In genomic region chr3:108221911-108222812, GRCh38 we compare ENCODE assay signal across 1 cellular context.
A peak's percentile ranks its signal among the peaks of the same experiment; 100 is the strongest.
TF ChIP-seq lines count a peak whose summit lies in the region.

A gene with protein sequence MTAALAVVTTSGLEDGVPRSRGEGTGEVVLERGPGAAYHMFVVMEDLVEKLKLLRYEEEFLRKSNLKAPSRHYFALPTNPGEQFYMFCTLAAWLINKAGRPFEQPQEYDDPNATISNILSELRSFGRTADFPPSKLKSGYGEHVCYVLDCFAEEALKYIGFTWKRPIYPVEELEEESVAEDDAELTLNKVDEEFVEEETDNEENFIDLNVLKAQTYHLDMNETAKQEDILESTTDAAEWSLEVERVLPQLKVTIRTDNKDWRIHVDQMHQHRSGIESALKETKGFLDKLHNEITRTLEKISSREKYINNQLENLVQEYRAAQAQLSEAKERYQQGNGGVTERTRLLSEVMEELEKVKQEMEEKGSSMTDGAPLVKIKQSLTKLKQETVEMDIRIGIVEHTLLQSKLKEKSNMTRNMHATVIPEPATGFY (minus strand): TSS chr3:108222424. CDS start chr3:108222322, 102 bp downstream.

TF ChIP-seq in HepG2, 621 proteins besides CTCF, POLR2A, EP300 and RAD21 (continued from another document and continues in another):
- TF ChIP-seq, protein P1, sequence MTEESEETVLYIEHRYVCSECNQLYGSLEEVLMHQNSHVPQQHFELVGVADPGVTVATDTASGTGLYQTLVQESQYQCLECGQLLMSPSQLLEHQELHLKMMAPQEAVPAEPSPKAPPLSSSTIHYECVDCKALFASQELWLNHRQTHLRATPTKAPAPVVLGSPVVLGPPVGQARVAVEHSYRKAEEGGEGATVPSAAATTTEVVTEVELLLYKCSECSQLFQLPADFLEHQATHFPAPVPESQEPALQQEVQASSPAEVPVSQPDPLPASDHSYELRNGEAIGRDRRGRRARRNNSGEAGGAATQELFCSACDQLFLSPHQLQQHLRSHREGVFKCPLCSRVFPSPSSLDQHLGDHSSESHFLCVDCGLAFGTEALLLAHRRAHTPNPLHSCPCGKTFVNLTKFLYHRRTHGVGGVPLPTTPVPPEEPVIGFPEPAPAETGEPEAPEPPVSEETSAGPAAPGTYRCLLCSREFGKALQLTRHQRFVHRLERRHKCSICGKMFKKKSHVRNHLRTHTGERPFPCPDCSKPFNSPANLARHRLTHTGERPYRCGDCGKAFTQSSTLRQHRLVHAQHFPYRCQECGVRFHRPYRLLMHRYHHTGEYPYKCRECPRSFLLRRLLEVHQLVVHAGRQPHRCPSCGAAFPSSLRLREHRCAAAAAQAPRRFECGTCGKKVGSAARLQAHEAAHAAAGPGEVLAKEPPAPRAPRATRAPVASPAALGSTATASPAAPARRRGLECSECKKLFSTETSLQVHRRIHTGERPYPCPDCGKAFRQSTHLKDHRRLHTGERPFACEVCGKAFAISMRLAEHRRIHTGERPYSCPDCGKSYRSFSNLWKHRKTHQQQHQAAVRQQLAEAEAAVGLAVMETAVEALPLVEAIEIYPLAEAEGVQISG (CRISPR knock-in tag; IDR thresholded peaks at IDR 0.05) = peak; percentile 54; the same call in 1 of the 2 replicates
- TF ChIP-seq MEF2D (CRISPR knock-in tag; IDR thresholded peaks at IDR 0.05) (peak; percentile 42; the same call in 1 of the 2 replicates), HCFC1 (IDR thresholded peaks at IDR 0.05; ENCODE audit: low read depth, low read length) (no peak), PTBP1 (IDR thresholded peaks at IDR 0.05; ENCODE audit: low read depth, low read length, poor library complexity, severe bottlenecking) (no peak), PITX1 (CRISPR knock-in tag; IDR thresholded peaks at IDR 0.05) (0 out of 2 replicates have a peak, but pooled peaks have one; percentile 43), NPAS2 (CRISPR knock-in tag; IDR thresholded peaks at IDR 0.05; ENCODE audit: borderline replicate concordance) (no peak), PCBP1 (IDR thresholded peaks at IDR 0.05; ENCODE audit: borderline replicate concordance, low read depth, low read length) (no peak), JUN (CRISPR knock-in tag; IDR thresholded peaks at IDR 0.05) (0 out of 2 replicates have a peak, but pooled peaks have one; percentile 66), IRF1 (CRISPR knock-in tag; IDR thresholded peaks at IDR 0.05; ENCODE audit: low read depth) (no peak), CAMTA2 (CRISPR knock-in tag; IDR thresholded peaks at IDR 0.05; ENCODE audit: borderline replicate concordance) (no peak), MEIS1 (CRISPR knock-in tag; IDR thresholded peaks at IDR 0.05; ENCODE audit: borderline replicate concordance) (0 out of 2 replicates have a peak, but pooled peaks have one; percentile 22), MAZ (IDR thresholded peaks at IDR 0.05; ENCODE audit: borderline replicate concordance, low read depth, low read length) (no peak; the same call in 1 of the 2 replicates), MAZ (CRISPR knock-in tag; IDR thresholded peaks at IDR 0.05; ENCODE audit: low read depth) (peak; percentile 70; the same call in 1 of the 2 replicates), ZNF891 (CRISPR knock-in tag; IDR thresholded peaks at IDR 0.05) (no peak), LCORL (IDR thresholded peaks at IDR 0.05) (peak; percentile 12; the same call in 1 of the 2 replicates), LCORL (CRISPR knock-in tag; IDR thresholded peaks at IDR 0.05) (0 out of 2 replicates have a peak, but pooled peaks have one; percentile 46), NRL (CRISPR knock-in tag; IDR thresholded peaks at IDR 0.05; ENCODE audit: borderline replicate concordance) (peak; percentile 83; the same call in 1 of the 2 replicates), ZNF777 (CRISPR knock-in tag; IDR thresholded peaks at IDR 0.05) (peak; percentile 84), ZNF800 (CRISPR knock-in tag; IDR thresholded peaks at IDR 0.05) (no peak), NAIF1 (CRISPR knock-in tag; IDR thresholded peaks at IDR 0.05; ENCODE audit: borderline replicate concordance) (no peak), FOSL2 (CRISPR knock-in tag; IDR thresholded peaks at IDR 0.05) (peak; percentile 48; the same call in 1 of the 2 replicates), RNF2 (conservative IDR thresholded peaks at IDR 0.05; ENCODE audit: low read depth) (peak; percentile 84), DZIP1 (CRISPR knock-in tag; IDR thresholded peaks at IDR 0.05) (no peak), ZNF234 (CRISPR knock-in tag; conservative IDR thresholded peaks at IDR 0.05) (no peak), NCOA2 (CRISPR knock-in tag; IDR thresholded peaks at IDR 0.05) (no peak), ZFP91 (CRISPR knock-in tag; IDR thresholded peaks at IDR 0.05; ENCODE audit: borderline replicate concordance) (no peak), ZNF12 (CRISPR knock-in tag; IDR thresholded peaks at IDR 0.05) (no peak), RARG (CRISPR knock-in tag; IDR thresholded peaks at IDR 0.05; ENCODE audit: low read depth) (no peak), ZNF329 (CRISPR knock-in tag; IDR thresholded peaks at IDR 0.05; ENCODE audit: low read depth) (no peak)
- TF ChIP-seq, protein P2, sequence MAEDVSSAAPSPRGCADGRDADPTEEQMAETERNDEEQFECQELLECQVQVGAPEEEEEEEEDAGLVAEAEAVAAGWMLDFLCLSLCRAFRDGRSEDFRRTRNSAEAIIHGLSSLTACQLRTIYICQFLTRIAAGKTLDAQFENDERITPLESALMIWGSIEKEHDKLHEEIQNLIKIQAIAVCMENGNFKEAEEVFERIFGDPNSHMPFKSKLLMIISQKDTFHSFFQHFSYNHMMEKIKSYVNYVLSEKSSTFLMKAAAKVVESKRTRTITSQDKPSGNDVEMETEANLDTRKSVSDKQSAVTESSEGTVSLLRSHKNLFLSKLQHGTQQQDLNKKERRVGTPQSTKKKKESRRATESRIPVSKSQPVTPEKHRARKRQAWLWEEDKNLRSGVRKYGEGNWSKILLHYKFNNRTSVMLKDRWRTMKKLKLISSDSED (CRISPR knock-in tag; IDR thresholded peaks at IDR 0.05) = no peak
- TF ChIP-seq, protein P3, sequence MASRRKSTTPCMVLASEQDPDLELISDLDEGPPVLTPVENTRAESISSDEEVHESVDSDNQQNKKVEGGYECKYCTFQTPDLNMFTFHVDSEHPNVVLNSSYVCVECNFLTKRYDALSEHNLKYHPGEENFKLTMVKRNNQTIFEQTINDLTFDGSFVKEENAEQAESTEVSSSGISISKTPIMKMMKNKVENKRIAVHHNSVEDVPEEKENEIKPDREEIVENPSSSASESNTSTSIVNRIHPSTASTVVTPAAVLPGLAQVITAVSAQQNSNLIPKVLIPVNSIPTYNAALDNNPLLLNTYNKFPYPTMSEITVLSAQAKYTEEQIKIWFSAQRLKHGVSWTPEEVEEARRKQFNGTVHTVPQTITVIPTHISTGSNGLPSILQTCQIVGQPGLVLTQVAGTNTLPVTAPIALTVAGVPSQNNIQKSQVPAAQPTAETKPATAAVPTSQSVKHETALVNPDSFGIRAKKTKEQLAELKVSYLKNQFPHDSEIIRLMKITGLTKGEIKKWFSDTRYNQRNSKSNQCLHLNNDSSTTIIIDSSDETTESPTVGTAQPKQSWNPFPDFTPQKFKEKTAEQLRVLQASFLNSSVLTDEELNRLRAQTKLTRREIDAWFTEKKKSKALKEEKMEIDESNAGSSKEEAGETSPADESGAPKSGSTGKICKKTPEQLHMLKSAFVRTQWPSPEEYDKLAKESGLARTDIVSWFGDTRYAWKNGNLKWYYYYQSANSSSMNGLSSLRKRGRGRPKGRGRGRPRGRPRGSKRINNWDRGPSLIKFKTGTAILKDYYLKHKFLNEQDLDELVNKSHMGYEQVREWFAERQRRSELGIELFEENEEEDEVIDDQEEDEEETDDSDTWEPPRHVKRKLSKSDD (CRISPR knock-in tag; IDR thresholded peaks at IDR 0.05; ENCODE audit: low read depth) = 0 out of 2 replicates have a peak, but pooled peaks have one; percentile 68
- TF ChIP-seq, protein P4, sequence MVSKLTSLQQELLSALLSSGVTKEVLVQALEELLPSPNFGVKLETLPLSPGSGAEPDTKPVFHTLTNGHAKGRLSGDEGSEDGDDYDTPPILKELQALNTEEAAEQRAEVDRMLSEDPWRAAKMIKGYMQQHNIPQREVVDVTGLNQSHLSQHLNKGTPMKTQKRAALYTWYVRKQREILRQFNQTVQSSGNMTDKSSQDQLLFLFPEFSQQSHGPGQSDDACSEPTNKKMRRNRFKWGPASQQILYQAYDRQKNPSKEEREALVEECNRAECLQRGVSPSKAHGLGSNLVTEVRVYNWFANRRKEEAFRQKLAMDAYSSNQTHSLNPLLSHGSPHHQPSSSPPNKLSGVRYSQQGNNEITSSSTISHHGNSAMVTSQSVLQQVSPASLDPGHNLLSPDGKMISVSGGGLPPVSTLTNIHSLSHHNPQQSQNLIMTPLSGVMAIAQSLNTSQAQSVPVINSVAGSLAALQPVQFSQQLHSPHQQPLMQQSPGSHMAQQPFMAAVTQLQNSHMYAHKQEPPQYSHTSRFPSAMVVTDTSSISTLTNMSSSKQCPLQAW (CRISPR knock-in tag; IDR thresholded peaks at IDR 0.05) = peak; percentile 48; the same call in 1 of the 2 replicates
- TF ChIP-seq, protein P5, sequence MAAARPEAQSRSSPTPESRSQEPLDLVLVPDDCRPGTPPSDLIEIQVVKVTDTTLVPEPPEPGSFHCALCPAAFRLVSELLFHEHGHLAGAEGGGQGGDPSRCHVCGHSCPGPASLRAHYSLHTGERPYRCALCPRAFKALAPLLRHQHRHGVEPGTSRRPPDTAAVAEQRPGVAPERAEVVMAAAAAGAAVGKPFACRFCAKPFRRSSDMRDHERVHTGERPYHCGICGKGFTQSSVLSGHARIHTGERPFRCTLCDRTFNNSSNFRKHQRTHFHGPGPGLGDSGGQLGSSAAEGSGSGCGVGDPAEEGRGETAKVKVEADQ (CRISPR knock-in tag; IDR thresholded peaks at IDR 0.05; ENCODE audit: borderline replicate concordance) = peak; percentile 36; the same call in 1 of the 2 replicates
- TF ChIP-seq, protein P6, sequence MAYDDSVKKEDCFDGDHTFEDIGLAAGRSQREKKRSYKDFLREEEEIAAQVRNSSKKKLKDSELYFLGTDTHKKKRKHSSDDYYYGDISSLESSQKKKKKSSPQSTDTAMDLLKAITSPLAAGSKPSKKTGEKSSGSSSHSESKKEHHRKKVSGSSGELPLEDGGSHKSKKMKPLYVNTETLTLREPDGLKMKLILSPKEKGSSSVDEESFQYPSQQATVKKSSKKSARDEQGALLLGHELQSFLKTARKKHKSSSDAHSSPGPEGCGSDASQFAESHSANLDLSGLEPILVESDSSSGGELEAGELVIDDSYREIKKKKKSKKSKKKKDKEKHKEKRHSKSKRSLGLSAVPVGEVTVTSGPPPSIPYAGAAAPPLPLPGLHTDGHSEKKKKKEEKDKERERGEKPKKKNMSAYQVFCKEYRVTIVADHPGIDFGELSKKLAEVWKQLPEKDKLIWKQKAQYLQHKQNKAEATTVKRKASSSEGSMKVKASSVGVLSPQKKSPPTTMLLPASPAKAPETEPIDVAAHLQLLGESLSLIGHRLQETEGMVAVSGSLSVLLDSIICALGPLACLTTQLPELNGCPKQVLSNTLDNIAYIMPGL (CRISPR knock-in tag; IDR thresholded peaks at IDR 0.05; ENCODE audit: borderline replicate concordance in 1 of 2, low read depth in 1 of 2) = peak in 1 of 2 experiments; percentile 68; a peak in 1 of 4 replicates
